Comparison of ENCODE assay signal across 15 cellular contexts in genomic region chr17:78998311-78999055, GRCh38. TPM values are rescaled to one million over a fixed set of nuclear protein-coding genes. Genes with fewer than 3 reads are reported as not detected.
A peak's percentile ranks its signal among the peaks of the same experiment; 100 is the strongest.
DNase-seq lines count a peak whose midpoint lies in the region; ATAC-seq and TF ChIP-seq lines count a peak whose summit lies in the region.
"Had no signal": no experiment of that assay in that cellular context is flagged by ENCODE, and none has a peak within 500 bp of the region (broad histone marks: within the 10 kb centered on the region; RNA-seq: fewer than 3 reads in every experiment).

No MANE protein-coding gene starts in this region.

- H3K9me3 ChIP-seq in left lung, result no peaks in the 10 kb centered on the region
- H3K9me3 ChIP-seq in tibial artery, result no peaks in the 10 kb centered on the region
- H3K9me3 ChIP-seq: body of pancreas had no signal

- H3K27ac ChIP-seq in coronary artery (peak overlapping the region; percentile 63 to 82), left lung (peak overlapping the region in 1 of 2 donors; percentile 5), tibial artery (peak overlapping the region; percentile 67 to 87), GM23338 (ENCODE audit: low read depth) (no peak overlapping the region)
- H3K27ac ChIP-seq: PC-9 had no signal

- intact Hi-C loops in left lung (cut with DNase I) (no loop called here), tibial artery (cut with DNase I; ENCODE audit: low total_unique reads) (no loop called here)

- peaks cover 40% of the 10 kb centered on the region for H3K27me3 Mint-ChIP-seq in GM23338 (ENCODE audit: insufficient read depth, low read depth, poor library complexity)

- peaks cover 0 to 88% of the 10 kb centered on the region in 2 donors for H3K36me3 ChIP-seq in left lung
- peaks cover 13 to 58% (median 43%) of the 10 kb centered on the region in 3 donors for H3K36me3 ChIP-seq in tibial artery
- no peaks in the 10 kb centered on the region for H3K36me3 ChIP-seq in GM23338 (ENCODE audit: insufficient read depth)

- peak overlapping the region; percentile 7 for H3K4me3 ChIP-seq in coronary artery
- no peak overlapping the region for H3K4me3 ChIP-seq in left lung
- no peak overlapping the region for H3K4me3 ChIP-seq in tibial artery
- H3K4me3 ChIP-seq in GM23338, result no peak overlapping the region
- H3K4me3 ChIP-seq: body of pancreas, lung, PC-9 had no signal

- DNase-seq in DMS 273 (lab: John Stamatoyannopoulos, UW; ENCODE audit: unreplicated experiment) (peak; percentile 34), DMS 273 treated with DMSO at 0.1 percent for 48 hours (lab: John Stamatoyannopoulos, UW) (no peak), coronary artery (ENCODE audit: low spot score) (peak; percentile 88), left lung (peak; percentile 43 to 84), tibial artery (peak; percentile 67 to 93), GM23338 (ENCODE audit: low spot score) (no peak), activated gamma-delta T cell treated with Interleukin-2 at 50 U/mL for 16 hours (no peak)
- DNase-seq: 8988T, body of pancreas, DND-41, foreskin fibroblast, NCI-H1417 treated with DMSO at 0.1 percent for 48 hours had no signal

- no peaks in the 10 kb centered on the region for H3F3A ChIP-seq in GM23338 (replicated peaks; ENCODE audit: low read depth)

- no peak for TF ChIP-seq CTCF in coronary artery (IDR thresholded peaks at IDR 0.05)
- TF ChIP-seq CTCF in left lung (IDR thresholded peaks at IDR 0.05), result no peak
- peak; percentile 14 to 30 for TF ChIP-seq CTCF in tibial artery (IDR thresholded peaks at IDR 0.05)
- TF ChIP-seq CTCF in GM23338 (conservative IDR thresholded peaks at IDR 0.05; ENCODE audit: low read depth in 2 of 2), result no peak

- 0 out of 2 replicates have a peak, but pooled peaks cover 8% of the 10 kb centered on the region for H3K79me2 ChIP-seq in GM23338 (replicated peaks; ENCODE audit: insufficient read depth)

- H2AFZ ChIP-seq in GM23338, result no peak overlapping the region
- H2AFZ ChIP-seq: PC-9 had no signal

- no peaks in the 10 kb centered on the region for H3K27me3 ChIP-seq in left lung
- H3K27me3 ChIP-seq in tibial artery, result no peaks in the 10 kb centered on the region
- H3K27me3 ChIP-seq in GM23338 (ENCODE audit: insufficient read depth), result peaks cover 20% of the 10 kb centered on the region
- H3K27me3 ChIP-seq: body of pancreas had no signal

- H3K4me1 Mint-ChIP-seq in GM23338, result no peaks in the 10 kb centered on the region; the same call in 2 of the 3 replicates

- H3K4me2 ChIP-seq in GM23338, result no peak overlapping the region
- H3K4me2 ChIP-seq: PC-9 had no signal

- no peak overlapping the region for H3K27ac Mint-ChIP-seq in GM23338

- peaks cover 12% of the 10 kb centered on the region for H4K20me1 ChIP-seq in GM23338 (replicated peaks; ENCODE audit: insufficient read depth)

- H3K36me3 Mint-ChIP-seq in GM23338 (ENCODE audit: low read depth), result peaks cover 31% of the 10 kb centered on the region

- H3K9me2 ChIP-seq in GM23338 (ENCODE audit: insufficient read depth), result no peaks in the 10 kb centered on the region

- H3K4me1 ChIP-seq in left lung (peaks cover 0 to 10% of the 10 kb centered on the region in 2 donors), tibial artery (peaks cover 0 to 51% (median 38%) of the 10 kb centered on the region in 4 donors), GM23338 (ENCODE audit: insufficient read depth) (no peaks in the 10 kb centered on the region)

- H3K4me3 Mint-ChIP-seq in GM23338, result no peak overlapping the region

- no peaks in the 10 kb centered on the region for H3K9me3 Mint-ChIP-seq in GM23338

- ATAC-seq in left lung, result peak; percentile 4
- ATAC-seq in GM23338, result no peak
- ATAC-seq in GM21717 (IDR thresholded peaks at IDR 0.05; ENCODE audit: unreplicated experiment), result no peak
- ATAC-seq: body of pancreas had no signal

TF ChIP-seq in GM23338, 12 proteins besides CTCF, POLR2A, EP300 and RAD21 (continues in another document):
- TF ChIP-seq CREB1 (CRISPR knock-in tag; IDR thresholded peaks at IDR 0.05; ENCODE audit: low read depth), result no peak
- no peak for TF ChIP-seq JUNB (IDR thresholded peaks at IDR 0.05; ENCODE audit: unreplicated experiment)
- TF ChIP-seq ETS1 (IDR thresholded peaks at IDR 0.05), result no peak
- TF ChIP-seq ZNF462 (CRISPR knock-in tag; IDR thresholded peaks at IDR 0.05), result no peak
- TF ChIP-seq EZH2phosphoT487 (IDR thresholded peaks at IDR 0.05; ENCODE audit: unreplicated experiment), result no peak
- TF ChIP-seq ZNF114 (CRISPR knock-in tag; IDR thresholded peaks at IDR 0.05), result no peak
- TF ChIP-seq POLR2AphosphoS5 (IDR thresholded peaks at IDR 0.05; ENCODE audit: low read depth), result no peak
- no peak for TF ChIP-seq EZH2 (IDR thresholded peaks at IDR 0.05; ENCODE audit: low read depth, unreplicated experiment)
- TF ChIP-seq ZNF331 (CRISPR knock-in tag; IDR thresholded peaks at IDR 0.05; ENCODE audit: low read depth), result no peak
- no peak for TF ChIP-seq NANOG (IDR thresholded peaks at IDR 0.05; ENCODE audit: borderline replicate concordance)
- TF ChIP-seq STAT1 (IDR thresholded peaks at IDR 0.05; ENCODE audit: unreplicated experiment), result no peak

RNA-seq across cellular contexts. Expression of gene CANT1, which starts 11.1 kb away (rescaled TPM):
- 10 to 100 TPM; 57.2 to 69.0 TPM for total RNA-seq in left lung
- total RNA-seq in GM23338 (2014; rRNA removed; shearing (Covaris generic)), result 22.4 and 38.8 TPM in 2 replicates
- 5.9 and 8.0 TPM in 2 replicates for polyA plus RNA-seq in GM23338 (2016; fragmentation: Nextera tagmentation; extraction: Ambion mirVana)

RNA-seq across cellular contexts. Expression of gene LGALS3BP, which starts 18.8 kb away (rescaled TPM):
- total RNA-seq in left lung, result 100 to 1,000 TPM; 379 to 688 TPM
- 36.5 and 45.7 TPM in 2 replicates for total RNA-seq in GM23338 (2014; rRNA removed; shearing (Covaris generic))
- polyA plus RNA-seq in GM23338 (2016; fragmentation: Nextera tagmentation; extraction: Ambion mirVana), result 15.1 and 15.5 TPM in 2 replicates

RNA-seq across cellular contexts. Expression of gene C1QTNF1, which starts 25.5 kb away (rescaled TPM):
- 10 to 100 TPM; 14.9 to 31.4 TPM for total RNA-seq in left lung
- 1.9 and 5.2 TPM in 2 replicates for total RNA-seq in GM23338 (2014; rRNA removed; shearing (Covaris generic))
- 1.1 and 1.5 TPM in 2 replicates for polyA plus RNA-seq in GM23338 (2016; fragmentation: Nextera tagmentation; extraction: Ambion mirVana)

Comparison
In these comparisons a context has a peak if more than half of its experiments do, and no peak if none do; other contexts are left out.
1. DNase-seq: peak in DMS 273 (single experiment), coronary artery (single experiment), left lung (2 of 2) and tibial artery (2 of 2); none in DMS 273 treated with DMSO at 0.1 percent for 48 hours (single experiment), GM23338 (single experiment) and activated gamma-delta T cell treated with Interleukin-2 at 50 U/mL for 16 hours (single experiment).
2. CTCF ChIP-seq: peak in tibial artery (2 of 2); none in coronary artery (single experiment), left lung (0 of 2) and GM23338 (0 of 2).